ENCODE assay signal across 11 cellular contexts in genomic region chr1:214525535-214526019, GRCh38. TPM values are rescaled to one million over a fixed set of nuclear protein-coding genes. Genes with fewer than 3 reads are reported as not detected.
DNase-seq lines count a peak whose midpoint lies in the region; ATAC-seq and TF ChIP-seq lines count a peak whose summit lies in the region.
"Had no signal": no experiment of that assay in that cellular context is flagged by ENCODE, and none has a peak within 500 bp of the region (broad histone marks: within the 10 kb centered on the region; RNA-seq: fewer than 3 reads in every experiment).

No MANE protein-coding gene starts in this region.

- TF ChIP-seq CTCF in astrocyte of the cerebellum (IDR thresholded peaks at IDR 0.05; ENCODE audit: low read depth, low read length, missing control alignments) = no peak
- TF ChIP-seq CTCF in ovary (IDR thresholded peaks at IDR 0.05) = no peak
- TF ChIP-seq CTCF in WERI-Rb-1 (IDR thresholded peaks at IDR 0.05; ENCODE audit: low read depth, low read length) = no peak

- TF ChIP-seq POLR2A in ovary (IDR thresholded peaks at IDR 0.05) = no peak

- H3K9me3 ChIP-seq in skeletal muscle satellite cell (replicated peaks; ENCODE audit: low read length) (no peaks in the 10 kb centered on the region), ovary (no peaks in the 10 kb centered on the region), WERI-Rb-1 (ENCODE audit: severe bottlenecking) (no peaks in the 10 kb centered on the region)
- H3K9me3 ChIP-seq: gastroesophageal sphincter had no signal

- H3K4me2 ChIP-seq in skeletal muscle satellite cell (ENCODE audit: low read length) = peak overlapping the region; percentile 30

- H3K27ac ChIP-seq in ovary (no peak overlapping the region), WERI-Rb-1 (no peak overlapping the region)
- H3K27ac ChIP-seq: gastroesophageal sphincter had no signal

- H3K36me3 ChIP-seq in skeletal muscle satellite cell (ENCODE audit: insufficient read depth, low read length) (no peaks in the 10 kb centered on the region), ovary (no peaks in the 10 kb centered on the region), WERI-Rb-1 (no peaks in the 10 kb centered on the region)
- H3K36me3 ChIP-seq: gastroesophageal sphincter had no signal

- DNase-seq in NOMO-1 (lab: John Stamatoyannopoulos, UW; ENCODE audit: unreplicated experiment in 2 of 2) = peak; percentile 17 to 38
- no peak for DNase-seq in NOMO-1 treated with dmso at 0.1 percent for 144 hours (lab: John Stamatoyannopoulos, UW; ENCODE audit: unreplicated experiment)
- DNase-seq in astrocyte of the cerebellum (ENCODE audit: low read depth) = peak; percentile 45
- no peak for DNase-seq in NCI-H1930 (lab: John Stamatoyannopoulos, UW)
- no peak for DNase-seq in ovary
- no peak for DNase-seq in WERI-Rb-1
- DNase-seq: activated B cell treated with CpG ODN at 0.5 μM for 24 hours, amygdala had no signal

- in situ Hi-C loops in astrocyte of the cerebellum (cut with HindIII; ENCODE audit: low sequenced_read_pairs) = no loop called here

- ATAC-seq in HG03354 (IDR thresholded peaks at IDR 0.05; ENCODE audit: poor library complexity, severe bottlenecking, unreplicated experiment) = peak; percentile 72
- ATAC-seq: gastroesophageal sphincter had no signal

- H3K27me3 ChIP-seq in skeletal muscle satellite cell (ENCODE audit: control insufficient read depth, insufficient read depth, low read length) (no peaks in the 10 kb centered on the region), ovary (no peaks in the 10 kb centered on the region), WERI-Rb-1 (ENCODE audit: insufficient read depth, low read depth, severe bottlenecking) (no peaks in the 10 kb centered on the region)
- H3K27me3 ChIP-seq: gastroesophageal sphincter had no signal

- intact Hi-C loops in ovary (cut with DNase I) = no loop called here

- no peak for TF ChIP-seq EP300 in ovary (IDR thresholded peaks at IDR 0.05)

- 85 to 92% (median 85%) methylated on average over 5 of the region's 5 CpGs for WGBS in ovary, 3 donors

- H3K4me1 ChIP-seq in skeletal muscle satellite cell (ENCODE audit: control insufficient read depth, insufficient read depth, low read length) (peaks cover 24% of the 10 kb centered on the region), ovary (ENCODE audit: insufficient read depth) (peaks cover 5% of the 10 kb centered on the region)

- H3K4me3 ChIP-seq in astrocyte of the cerebellum (ENCODE audit: low read depth, low read length) = no peak overlapping the region
- H3K4me3 ChIP-seq in skeletal muscle satellite cell (ENCODE audit: low read length) = no peak overlapping the region
- H3K4me3 ChIP-seq in ovary = no peak overlapping the region
- no peak overlapping the region for H3K4me3 ChIP-seq in WERI-Rb-1 (ENCODE audit: low read depth, low read length)
- H3K4me3 ChIP-seq: gastroesophageal sphincter had no signal

- no peak overlapping the region for H3K9ac ChIP-seq in skeletal muscle satellite cell (ENCODE audit: low read depth, low read length)

RNA-seq across cellular contexts. Expression of gene PTPN14, which starts 25.8 kb away (rescaled TPM):
- total RNA-seq in skeletal muscle satellite cell (2012; rRNA removed) = 45.9 and 50.2 TPM in 2 replicates
- 10 to 100 TPM; 21.6 to 68.9 (median 45.7) TPM for total RNA-seq in ovary
- 10 to 100 TPM in 1 of 2 donors, 1 to 10 TPM in 1; 7.6 to 16.5 TPM for polyA plus RNA-seq in ovary
- total RNA-seq: activated B cell treated with CpG ODN at 0.5 μM for 24 hours had no signal

Comparison
In these comparisons a context has a peak if more than half of its experiments do, and no peak if none do; other contexts are left out.
1. DNase-seq: peak in NOMO-1 (2 of 2) and astrocyte of the cerebellum (single experiment); none in NOMO-1 treated with dmso at 0.1 percent for 144 hours (single experiment), NCI-H1930 (0 of 2), ovary (0 of 5) and WERI-Rb-1 (single experiment).